In the genomic region with DNA sequence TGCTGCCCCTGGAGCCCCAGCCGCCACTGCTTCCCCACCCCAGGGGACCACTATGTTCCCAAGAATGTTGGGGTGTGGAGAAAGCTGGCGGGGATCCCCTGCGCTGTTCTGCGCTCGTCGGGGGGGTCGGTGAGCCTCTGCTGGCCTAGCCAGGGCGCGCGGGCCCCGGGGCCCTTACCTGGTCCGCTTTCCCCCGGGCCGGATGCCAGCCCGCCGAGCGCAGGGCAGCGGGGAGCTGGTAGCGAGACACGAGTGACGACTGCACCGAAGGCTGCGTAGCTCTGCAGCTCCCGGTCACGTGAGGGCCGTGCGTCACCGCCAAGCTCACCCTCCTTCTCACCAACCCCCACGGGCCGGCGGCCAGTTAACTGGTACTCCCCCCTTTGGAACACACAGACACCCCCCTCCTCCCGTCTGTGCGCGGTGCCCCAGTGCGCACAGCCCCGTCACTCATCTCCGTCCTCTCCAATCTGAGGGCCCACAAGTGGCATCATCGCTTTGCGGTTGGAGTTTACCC, we compare ENCODE assay signal across 8 cellular contexts. TPM values are rescaled to one million over a fixed set of nuclear protein-coding genes. Genes with fewer than 3 reads are reported as not detected.
DNase-seq lines count a peak whose midpoint lies in the region; ATAC-seq and TF ChIP-seq lines count a peak whose summit lies in the region.

A gene (minus strand): TSS at position 254 of the 517 bp plus-strand sequence. CDS start 897 bp downstream, outside the sequence.

- peak within 1 kb of the TSS; percentile 16 to 38 for H3K4me3 ChIP-seq in tibial artery

- no peak within 1 kb of the TSS for H3K27ac Mint-ChIP-seq in activated T-cell treated with anti-CD3 and anti-CD28 coated beads, Interleukin-2, amount 50 U/mL, for 24 hours
- H3K27ac Mint-ChIP-seq in chondrocyte (ENCODE audit: unreplicated experiment), result no peak within 1 kb of the TSS

- peaks cover 0 to 6% (median 0%) of the 10 kb centered on the region in 4 donors for H3K4me1 ChIP-seq in tibial artery

- intact Hi-C loops in tibial artery (cut with DNase I; ENCODE audit: low total_unique reads), result no loop called here

- no peaks in the 10 kb centered on the region for H3K36me3 Mint-ChIP-seq in activated T-cell treated with anti-CD3 and anti-CD28 coated beads, Interleukin-2, amount 50 U/mL, for 24 hours (ENCODE audit: low read depth)
- no peaks in the 10 kb centered on the region for H3K36me3 Mint-ChIP-seq in chondrocyte (ENCODE audit: low read depth)

- no peaks in the 10 kb centered on the region for H3K4me1 Mint-ChIP-seq in activated T-cell treated with anti-CD3 and anti-CD28 coated beads, Interleukin-2, amount 50 U/mL, for 24 hours (ENCODE audit: low read depth)
- H3K4me1 Mint-ChIP-seq in chondrocyte (ENCODE audit: low read depth), result peaks cover 4% of the 10 kb centered on the region

- no peaks in the 10 kb centered on the region for H3K36me3 ChIP-seq in tibial artery

- TF ChIP-seq CTCF in chondrocyte (IDR thresholded peaks at IDR 0.05) (no peak), tibial artery (IDR thresholded peaks at IDR 0.05) (no peak)

- peak within 1 kb of the TSS; percentile 42 for H3K4me3 Mint-ChIP-seq in activated T-cell treated with anti-CD3 and anti-CD28 coated beads, Interleukin-2, amount 50 U/mL, for 24 hours
- H3K4me3 Mint-ChIP-seq in chondrocyte (ENCODE audit: unreplicated experiment), result peak within 1 kb of the TSS; percentile 57

- no peak for ATAC-seq in GM18519 (IDR thresholded peaks at IDR 0.05; ENCODE audit: low FRiP score, unreplicated experiment)

- H3K9me3 ChIP-seq in tibial artery, result no peaks in the 10 kb centered on the region

- no peaks in the 10 kb centered on the region for H3K27me3 ChIP-seq in tibial artery

- peaks cover 63% of the 10 kb centered on the region for H3K27me3 Mint-ChIP-seq in activated T-cell treated with anti-CD3 and anti-CD28 coated beads, Interleukin-2, amount 50 U/mL, for 24 hours
- H3K27me3 Mint-ChIP-seq in chondrocyte (ENCODE audit: low read depth), result no peaks in the 10 kb centered on the region

- DNase-seq in activated T-cell treated with anti-CD3 and anti-CD28 coated beads, Interleukin-2, amount 50 U/mL, for 24 hours, result no peak
- DNase-seq in activated T-cell treated with anti-CD3 and anti-CD28 coated beads, Interleukin-2, amount 50 U/mL, for 1 hour, result no peak
- DNase-seq in NCI-H82 treated with DMSO at 0.1 percent for 48 hours (lab: John Stamatoyannopoulos, UW; ENCODE audit: unreplicated experiment) (peak; percentile 78), chondrocyte (ENCODE audit: low spot score) (no peak), medulla oblongata (ENCODE audit: extremely low spot score) (peak; percentile 62), tibial artery (no peak), SW480 (ENCODE audit: low spot score) (no peak)

- no peaks in the 10 kb centered on the region for H3K9me3 Mint-ChIP-seq in activated T-cell treated with anti-CD3 and anti-CD28 coated beads, Interleukin-2, amount 50 U/mL, for 24 hours
- H3K9me3 Mint-ChIP-seq in chondrocyte (ENCODE audit: low read depth), result peaks cover 12% of the 10 kb centered on the region

- no peak within 1 kb of the TSS for H3K27ac ChIP-seq in tibial artery

RNA-seq across cellular contexts. Expression of the gene that starts here (rescaled TPM):
- 6.0 to 7.0 TPM (median 7.0 TPM) in 3 replicates for total RNA-seq in chondrocyte

Comparison
In these comparisons a context has a peak if more than half of its experiments do, and no peak if none do; other contexts are left out.
1. DNase-seq: peak in NCI-H82 treated with DMSO at 0.1 percent for 48 hours (single experiment) and medulla oblongata (single experiment); none in activated T-cell treated with anti-CD3 and anti-CD28 coated beads, Interleukin-2, amount 50 U/mL, for 24 hours (single experiment), activated T-cell treated with anti-CD3 and anti-CD28 coated beads, Interleukin-2, amount 50 U/mL, for 1 hour (single experiment), chondrocyte (single experiment), tibial artery (0 of 2) and SW480 (single experiment).